In the genomic region with DNA sequence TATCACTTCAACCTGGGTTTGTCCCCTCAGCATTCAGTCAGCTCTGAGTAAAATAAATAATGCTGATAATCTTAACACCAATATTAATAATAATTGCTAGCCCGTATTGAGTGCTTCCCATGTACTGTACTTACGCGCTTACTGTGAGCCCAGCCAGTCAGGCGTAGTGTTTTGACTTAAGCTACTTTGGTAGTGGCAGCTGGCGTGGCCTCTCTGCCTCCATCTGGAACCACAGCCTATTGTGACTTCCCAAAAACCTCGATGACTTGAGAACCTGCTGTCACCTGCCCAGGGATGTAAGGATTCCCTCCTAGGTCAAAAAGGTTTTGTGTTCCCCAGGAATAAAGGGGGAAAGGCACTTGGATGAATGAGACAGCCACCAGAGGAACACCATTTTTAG, we compare ENCODE assay signal across 19 cellular contexts.
"Had no signal": no experiment of that assay in that cellular context is flagged by ENCODE, and none has a peak within 500 bp of the region (broad histone marks: within the 10 kb centered on the region; RNA-seq: fewer than 3 reads in every experiment).

No MANE protein-coding gene starts in this region.

- H3K27me3 ChIP-seq: breast epithelium, dorsolateral prefrontal cortex, foreskin keratinocyte, tibial nerve had no signal

- H3K9me3 ChIP-seq: breast epithelium, mucosa of descending colon, psoas muscle, tibial nerve had no signal

- H3K36me3 ChIP-seq: breast epithelium, tibial nerve had no signal

- FAIRE-seq: endometrium had no signal

- H3K4me3 ChIP-seq: breast epithelium, dorsolateral prefrontal cortex, mucosa of descending colon, psoas muscle, tibial nerve had no signal

- DNase-seq: activated CD4-positive, alpha-beta T cell treated with anti-CD3 and anti-CD28 coated beads, Interleukin-2, amount 50 U/mL, for 48 hours; activated CD8-positive, alpha-beta memory T cell treated with anti-CD3 and anti-CD28 coated beads, Interleukin-2, amount 10 ng/mL, durations not matched to agents 7 days and 5 days; activated effector memory CD4-positive, alpha-beta T cell treated with anti-CD3 and anti-CD28 coated beads, Interleukin-2, amount 50 U/mL, for 16 hours; activated T-cell treated with anti-CD3 and anti-CD28 coated beads, Interleukin-2, amount 50 U/mL, for 24 hours; dorsolateral prefrontal cortex; head of caudate nucleus; left cardiac atrium; naive thymus-derived CD8-positive, alpha-beta T cell; psoas muscle; stimulated activated CD4-positive, alpha-beta T cell treated with anti-CD3 and anti-CD28 coated beads, Interleukin-2, amount 100 ng/mL, for 24 hours; stimulated activated naive B cell treated with anti-CD40 and anti-IgM and Interleukin-4, amounts not matched to agents 10 μg/mL and 1 μg/mL and 100 μg/mL, for 72 hours; T-helper 17 cell had no signal

- H3K4me1 ChIP-seq: breast epithelium, foreskin keratinocyte, tibial nerve had no signal

- H3K27ac ChIP-seq: breast epithelium, dorsolateral prefrontal cortex, foreskin keratinocyte, psoas muscle, tibial nerve had no signal

- ATAC-seq: activated CD4-positive, CD25-positive, alpha-beta regulatory T cell treated with anti-CD3 and anti-CD28 coated beads, Interleukin-2, amount 50 U/mL, for 24 hours; activated CD8-positive, alpha-beta memory T cell treated with anti-CD3 and anti-CD28 coated beads, Interleukin-2, amount 10 ng/mL, durations not matched to agents 7 days and 5 days; left cardiac atrium; naive thymus-derived CD8-positive, alpha-beta T cell; sciatic nerve; stimulated activated naive B cell treated with anti-CD40 and anti-IgM and Interleukin-4, amounts not matched to agents 10 μg/mL and 1 μg/mL and 100 μg/mL, for 72 hours; T-helper 17 cell had no signal
